In genomic region chr15:72566973-72567372, GRCh38 we compare ENCODE assay signal across 26 cellular contexts.
"Had no signal": no experiment of that assay in that cellular context is flagged by ENCODE, and none has a peak within 500 bp of the region (broad histone marks: within the 10 kb centered on the region; RNA-seq: fewer than 3 reads in every experiment).

No MANE protein-coding gene starts in this region.

- H3K27ac ChIP-seq: breast epithelium, pancreas, prostate gland, sigmoid colon, thoracic aorta had no signal

- H3K4me1 Mint-ChIP-seq: activated T-helper 17 cell treated with anti-CD3 and anti-CD28 coated beads, Interleukin-2, amount 50 U/mL, for 72 hours had no signal

- H3K4me3 Mint-ChIP-seq: activated CD8-positive, alpha-beta T cell treated with anti-CD3 and anti-CD28 coated beads for 36 hours; activated T-cell treated with anti-CD3 and anti-CD28 coated beads, Interleukin-2, amount 50 U/mL, for 4 hours; activated T-helper 17 cell treated with anti-CD3 and anti-CD28 coated beads, Interleukin-2, amount 50 U/mL, for 72 hours; naive thymus-derived CD4-positive, alpha-beta T cell; stimulated activated naive CD8-positive, alpha-beta T cell treated with anti-CD3 and anti-CD28 coated beads, Interleukin-15, Interleukin-2, amounts not matched to agents 100 ng/mL and 50 ng/mL, for 24 hours; T-helper 2 cell treated with Interferon-gamma antibody and Interleukin-4, amounts not matched to agents 5 μg/mL and 100 μg/mL, for 36 hours had no signal

- H3K36me3 ChIP-seq: breast epithelium, prostate gland had no signal

- H3K27me3 Mint-ChIP-seq: activated CD8-positive, alpha-beta T cell treated with anti-CD3 and anti-CD28 coated beads for 36 hours; activated T-helper 17 cell treated with anti-CD3 and anti-CD28 coated beads, Interleukin-2, amount 50 U/mL, for 72 hours; naive thymus-derived CD4-positive, alpha-beta T cell; stimulated activated naive CD8-positive, alpha-beta T cell treated with anti-CD3 and anti-CD28 coated beads, Interleukin-15, Interleukin-2, amounts not matched to agents 100 ng/mL and 50 ng/mL, for 24 hours had no signal

- H3K27ac Mint-ChIP-seq: activated CD8-positive, alpha-beta T cell treated with anti-CD3 and anti-CD28 coated beads for 36 hours; activated T-helper 17 cell treated with anti-CD3 and anti-CD28 coated beads, Interleukin-2, amount 50 U/mL, for 72 hours; stimulated activated naive CD8-positive, alpha-beta T cell treated with anti-CD3 and anti-CD28 coated beads, Interleukin-15, Interleukin-2, amounts not matched to agents 100 ng/mL and 50 ng/mL, for 24 hours; T-helper 2 cell treated with Interferon-gamma antibody and Interleukin-4, amounts not matched to agents 5 μg/mL and 100 μg/mL, for 36 hours had no signal

- DNase-seq: activated CD4-positive, alpha-beta T cell treated with anti-CD3 and anti-CD28 coated beads for 48 hours; activated CD8-positive, alpha-beta T cell treated with anti-CD3 and anti-CD28 coated beads for 36 hours; activated gamma-delta T cell treated with Interleukin-2 at 50 U/mL for 16 hours; activated naive CD4-positive, alpha-beta T cell treated with anti-CD3 and anti-CD28 coated beads, Interleukin-2, amount 50 U/mL, for 16 hours; activated T-cell treated with anti-CD3 and anti-CD28 coated beads, Interleukin-2, amount 50 U/mL, for 4 hours; central memory CD4-positive, alpha-beta T cell; effector CD8-positive, alpha-beta T cell; glutamatergic neuron; islet precursor cell; left colon; midbrain; naive thymus-derived CD4-positive, alpha-beta T cell; nucleus accumbens; pancreas; sigmoid colon; T-helper 1 cell; trophoblast cell had no signal

- H3K9me3 Mint-ChIP-seq: activated CD8-positive, alpha-beta T cell treated with anti-CD3 and anti-CD28 coated beads for 36 hours; activated T-cell treated with anti-CD3 and anti-CD28 coated beads, Interleukin-2, amount 50 U/mL, for 4 hours; activated T-helper 17 cell treated with anti-CD3 and anti-CD28 coated beads, Interleukin-2, amount 50 U/mL, for 72 hours; naive thymus-derived CD4-positive, alpha-beta T cell; stimulated activated naive CD8-positive, alpha-beta T cell treated with anti-CD3 and anti-CD28 coated beads, Interleukin-15, Interleukin-2, amounts not matched to agents 100 ng/mL and 50 ng/mL, for 24 hours; T-helper 2 cell treated with Interferon-gamma antibody and Interleukin-4, amounts not matched to agents 5 μg/mL and 100 μg/mL, for 36 hours had no signal

- H3K4me3 ChIP-seq: breast epithelium, pancreas, prostate gland, sigmoid colon, smooth muscle cell, thoracic aorta had no signal

- H3K4me1 ChIP-seq: breast epithelium, prostate gland, sigmoid colon had no signal

- FAIRE-seq: frontal cortex, pancreas, urothelium cell line had no signal

- H3K27me3 ChIP-seq: breast epithelium, pancreas, sigmoid colon had no signal

- H3K9me3 ChIP-seq: breast epithelium, pancreas, prostate gland, sigmoid colon, thoracic aorta had no signal
